13 cellular contexts compared by ENCODE assay signal in the genomic region with DNA sequence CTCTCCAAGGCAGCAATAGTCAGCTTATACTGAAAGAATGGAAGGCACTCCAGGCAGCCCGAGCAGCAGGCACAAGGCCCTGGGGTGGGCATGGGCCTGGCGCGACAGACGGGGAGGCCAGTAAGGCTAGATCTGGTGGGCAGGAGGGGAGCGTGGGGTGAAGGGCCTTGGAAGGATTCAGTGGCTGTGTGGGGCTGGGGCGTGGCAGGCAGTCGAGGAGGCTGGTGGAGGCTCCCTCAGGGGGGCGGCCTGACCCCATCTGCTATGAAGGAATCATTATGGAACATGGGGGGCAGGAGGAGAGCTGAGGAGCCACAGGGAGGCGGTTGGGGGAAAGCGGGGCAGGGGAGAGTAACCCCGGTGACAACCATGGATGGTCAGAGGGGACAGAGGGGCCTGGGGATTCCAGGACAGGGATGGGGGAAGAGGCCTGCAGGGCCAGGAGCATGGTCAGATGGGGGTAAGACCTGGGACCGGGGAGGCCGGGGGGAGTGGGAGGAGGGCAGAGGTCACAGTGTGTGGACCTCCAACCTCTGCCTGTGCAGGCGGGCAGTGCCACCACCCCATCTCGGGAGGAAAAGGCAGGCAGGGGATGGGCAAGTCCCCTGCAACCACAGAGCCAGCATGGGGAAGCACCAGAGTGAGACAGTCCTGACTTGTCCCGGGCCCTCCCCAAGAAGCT.
"Had no signal": no experiment of that assay in that cellular context is flagged by ENCODE, and none has a peak within 500 bp of the region (broad histone marks: within the 10 kb centered on the region; RNA-seq: fewer than 3 reads in every experiment).

No MANE protein-coding gene starts in this region.

- H3K4me2 ChIP-seq: hepatocyte had no signal

- H3K27ac ChIP-seq: ascending aorta, dorsolateral prefrontal cortex, hepatocyte, WERI-Rb-1 had no signal

- H3K4me1 ChIP-seq: ascending aorta had no signal

- DNase-seq: activated CD4-positive, alpha-beta T cell treated with anti-CD3 and anti-CD28 coated beads, Interleukin-2, amount 50 U/mL, for 48 hours; activated naive CD4-positive, alpha-beta T cell treated with anti-CD3 and anti-CD28 coated beads for 36 hours; activated naive CD8-positive, alpha-beta T cell treated with anti-CD3 and anti-CD28 coated beads, Interleukin-2, amount 50 U/mL, for 24 hours; stimulated activated CD4-positive, alpha-beta T cell treated with anti-CD3 and anti-CD28 coated beads, Interleukin-2, amount 100 ng/mL, for 48 hours; stimulated activated naive B cell treated with anti-CD40 and anti-IgM and Interleukin-4, amounts not matched to agents 10 μg/mL and 1 μg/mL and 100 μg/mL, for 72 hours; T-helper 17 cell; WERI-Rb-1 had no signal

- H3K27me3 ChIP-seq: ascending aorta, dorsolateral prefrontal cortex, hepatocyte had no signal

- H2AFZ ChIP-seq: hepatocyte had no signal

- H3K79me2 ChIP-seq: hepatocyte had no signal

- FAIRE-seq: bronchial epithelial cell, endometrium, keratinocyte had no signal

- H3K4me3 ChIP-seq: ascending aorta, dorsolateral prefrontal cortex, hepatocyte had no signal

- ATAC-seq: stimulated activated naive B cell treated with anti-CD40 and anti-IgM and Interleukin-4, amounts not matched to agents 10 μg/mL and 1 μg/mL and 100 μg/mL, for 72 hours; T-helper 17 cell had no signal

- H3K9me3 ChIP-seq: ascending aorta had no signal

- H3K36me3 ChIP-seq: WERI-Rb-1 had no signal
